23 cellular contexts compared by ENCODE assay signal in genomic region chr2:144780983-144781382, GRCh38.
DNase-seq lines count a peak whose midpoint lies in the region; ATAC-seq, FAIRE-seq and TF ChIP-seq lines count a peak whose summit lies in the region.
"Had no signal": no experiment of that assay in that cellular context is flagged by ENCODE, and none has a peak within 500 bp of the region (broad histone marks: within the 10 kb centered on the region; RNA-seq: fewer than 3 reads in every experiment).

No MANE protein-coding gene starts in this region.

- no peak overlapping the region for H3K56ac ChIP-seq in H1 (replicated peaks; ENCODE audit: insufficient read length, low read depth, low read length)

- TF ChIP-seq EP300 in HepG2 (IDR thresholded peaks at IDR 0.05; ENCODE audit: low read depth in 2 of 2, low read length in 2 of 2) (no peak), HepG2 (CRISPR knock-in tag; IDR thresholded peaks at IDR 0.05; ENCODE audit: borderline replicate concordance) (no peak), H1 (IDR thresholded peaks at IDR 0.05; ENCODE audit: borderline replicate concordance in 1 of 2, low read depth in 2 of 2, low read length in 2 of 2) (no peak)

- no peak overlapping the region for H4K5ac ChIP-seq in H1 (ENCODE audit: insufficient read length, low read depth, low read length)

- no peak overlapping the region for H3K14ac ChIP-seq in H1 (ENCODE audit: insufficient read length)

- TF ChIP-seq CTCF in HepG2 (CRISPR knock-in tag; IDR thresholded peaks at IDR 0.05) (no peak), right lobe of liver (IDR thresholded peaks at IDR 0.05) (no peak), H1 (IDR thresholded peaks at IDR 0.05; ENCODE audit: control extremely low read depth in 1 of 3, insufficient read depth in 1 of 3, low read depth in 1 of 3, low read length in 3 of 3) (no peak), mesothelial cell of epicardium (IDR thresholded peaks at IDR 0.05; ENCODE audit: unreplicated experiment) (no peak), upper lobe of right lung (IDR thresholded peaks at IDR 0.05) (no peak)

- H4K20me1 ChIP-seq in HepG2 (ENCODE audit: insufficient read depth, low read length) (no peaks in the 10 kb centered on the region), H1 (replicated peaks in 1 of 2; ENCODE audit: control insufficient read depth in 1 of 2, insufficient read depth in 2 of 2, low read length in 2 of 2) (no peaks in the 10 kb centered on the region)

- H3K27me3 ChIP-seq in HepG2 (ENCODE audit: control insufficient read depth in 1 of 2, insufficient read depth in 2 of 2, low read length in 2 of 2), result no peaks in the 10 kb centered on the region
- no peaks in the 10 kb centered on the region for H3K27me3 ChIP-seq in right lobe of liver
- peaks cover 0 to 1% (median 0%) of the 10 kb centered on the region in 4 experiments; a peak in 1 of 7 replicates for H3K27me3 ChIP-seq in H1 (replicated peaks in 1 of 4; ENCODE audit: control insufficient read depth in 3 of 4, extremely low read depth in 1 of 4, insufficient read depth in 3 of 4, low read length in 3 of 4)
- no peaks in the 10 kb centered on the region for H3K27me3 ChIP-seq in upper lobe of right lung
- H3K27me3 ChIP-seq: neutrophil had no signal

- H3K27ac ChIP-seq in HepG2 (ENCODE audit: extremely low read length, insufficient read depth, low read length), result no peak overlapping the region
- no peak overlapping the region for H3K27ac ChIP-seq in right lobe of liver
- H3K27ac ChIP-seq in H1 (ENCODE audit: low read depth, low read length), result no peak overlapping the region
- H3K27ac ChIP-seq in upper lobe of right lung, result no peak overlapping the region
- H3K27ac ChIP-seq: neutrophil had no signal

- H3K79me2 ChIP-seq in HepG2 (ENCODE audit: insufficient read depth, low read length) (no peaks in the 10 kb centered on the region), H1 (ENCODE audit: control insufficient read depth in 1 of 2, insufficient read depth in 2 of 2, low read length in 2 of 2) (no peaks in the 10 kb centered on the region)

- H2BK12ac ChIP-seq in H1 (ENCODE audit: low read depth, low read length), result no peak overlapping the region

- H3K79me1 ChIP-seq in H1 (ENCODE audit: low read depth, low read length), result no peaks in the 10 kb centered on the region

- H3K27me3 Mint-ChIP-seq in mesothelial cell of epicardium (ENCODE audit: low read depth), result no peaks in the 10 kb centered on the region
- H3K27me3 Mint-ChIP-seq: activated CD4-positive, alpha-beta memory T cell treated with anti-CD3 and anti-CD28 coated beads for 36 hours; activated naive CD4-positive, alpha-beta T cell treated with anti-CD3 and anti-CD28 coated beads, Interleukin-2, amount 10 ng/mL, durations not matched to agents 7 days and 5 days; CD4-positive, CD25-positive, alpha-beta regulatory T cell had no signal

- H2BK20ac ChIP-seq in H1 (ENCODE audit: low read length), result no peak overlapping the region

- ATAC-seq in HepG2, result no peak
- ATAC-seq in right lobe of liver, result no peak
- ATAC-seq in upper lobe of right lung, result no peak
- ATAC-seq: HCT116; stimulated activated effector memory CD8-positive, alpha-beta T cell treated with anti-CD3 and anti-CD28 coated beads, Interleukin-12 subunit alpha, Interleukin-12 subunit beta, amount 100 ng/mL, for 72 hours had no signal

- H4K91ac ChIP-seq in H1 (replicated peaks; ENCODE audit: insufficient read length, low read length), result no peak overlapping the region

- no peak overlapping the region for H2BK5ac ChIP-seq in H1 (ENCODE audit: low read depth, low read length)

- DNase-seq in HepG2 (ENCODE audit: low spot score) (no peak), right lobe of liver (no peak), NCI-H2107 treated with DMSO at 0.1 percent for 48 hours (lab: John Stamatoyannopoulos, UW; ENCODE audit: unreplicated experiment) (peak; percentile 62), H1 (ENCODE audit: low read depth in 1 of 2, low spot score in 2 of 2) (no peak), mesothelial cell of epicardium (ENCODE audit: low spot score in 2 of 2, unreplicated experiment in 2 of 2) (no peak), NK-92 (lab: John Stamatoyannopoulos, UW; ENCODE audit: unreplicated experiment) (no peak), upper lobe of right lung (no peak)
- no peak for DNase-seq in activated effector memory CD4-positive, alpha-beta T cell treated with Interleukin-2 at 50 U/mL for 16 hours
- DNase-seq: activated CD4-positive, alpha-beta memory T cell treated with anti-CD3 and anti-CD28 coated beads for 36 hours; activated naive CD4-positive, alpha-beta T cell treated with anti-CD3 and anti-CD28 coated beads, Interleukin-2, amount 10 ng/mL, durations not matched to agents 7 days and 5 days; activated T-cell treated with anti-CD3 and anti-CD28 coated beads, Interleukin-2, amount 50 U/mL, for 1 hour; CD4-positive, CD25-positive, alpha-beta regulatory T cell; DMS53; foreskin melanocyte; KG1; NCI-H1048; Right ventricle myocardium superior; stimulated activated CD4-positive, alpha-beta T cell treated with anti-CD3 and anti-CD28 coated beads, Interleukin-15, amount 100 ng/mL, for 24 hours; T-helper 1 cell had no signal

- H3K4me3 ChIP-seq in HepG2 (replicated peaks in 1 of 3; ENCODE audit: insufficient read depth in 1 of 3, low read depth in 2 of 3, low read length in 3 of 3), result no peak overlapping the region
- no peak overlapping the region for H3K4me3 ChIP-seq in right lobe of liver
- H3K4me3 ChIP-seq in H1 (ENCODE audit: extremely low read depth in 1 of 4, insufficient read depth in 2 of 4, low read depth in 3 of 4, low read length in 4 of 4), result no peak overlapping the region
- no peak overlapping the region for H3K4me3 ChIP-seq in upper lobe of right lung

- H3K9ac ChIP-seq in HepG2 (ENCODE audit: insufficient read depth, low read depth, low read length) (no peak overlapping the region), H1 (replicated peaks in 1 of 4; ENCODE audit: extremely low read depth in 1 of 4, low read depth in 3 of 4, low read length in 3 of 4) (no peak overlapping the region)

- H3K36me3 ChIP-seq in HepG2 (replicated peaks in 1 of 2; ENCODE audit: control insufficient read depth in 1 of 2, insufficient read depth in 2 of 2, low read length in 2 of 2), result no peaks in the 10 kb centered on the region
- no peaks in the 10 kb centered on the region for H3K36me3 ChIP-seq in right lobe of liver
- H3K36me3 ChIP-seq in H1 (ENCODE audit: control insufficient read depth in 2 of 4, insufficient read depth in 4 of 4, low read length in 3 of 4), result no peaks in the 10 kb centered on the region
- H3K36me3 ChIP-seq in upper lobe of right lung, result no peaks in the 10 kb centered on the region
- H3K36me3 ChIP-seq: neutrophil had no signal

- no peak overlapping the region for H3K23ac ChIP-seq in H1 (ENCODE audit: insufficient read length)

- H3K4me1 ChIP-seq in HepG2 (ENCODE audit: insufficient read depth, low read length), result no peaks in the 10 kb centered on the region
- no peaks in the 10 kb centered on the region for H3K4me1 ChIP-seq in right lobe of liver
- no peaks in the 10 kb centered on the region for H3K4me1 ChIP-seq in H1 (replicated peaks in 1 of 4; ENCODE audit: control insufficient read depth in 3 of 4, insufficient read depth in 4 of 4, low read length in 3 of 4)
- no peaks in the 10 kb centered on the region for H3K4me1 ChIP-seq in upper lobe of right lung

- no peaks in the 10 kb centered on the region; the same call in 1 of the 2 replicates for H3K23me2 ChIP-seq in H1 (ENCODE audit: low read depth, low read length)

- in situ Hi-C loops in HepG2 (cut with HindIII; ENCODE audit: extremely low pct_ligation_motif_present, low pct_unique_long_range_greater_than_20kb), result no loop called here

- no peak overlapping the region for H2AFZ ChIP-seq in HepG2 (ENCODE audit: low read length)
- no peak overlapping the region for H2AFZ ChIP-seq in H1 (ENCODE audit: low read length)

- TF ChIP-seq RAD21 in HepG2 (CRISPR knock-in tag; IDR thresholded peaks at IDR 0.05), result no peak
- TF ChIP-seq RAD21 in H1 (IDR thresholded peaks at IDR 0.05 in 1 of 2, conservative IDR thresholded peaks at IDR 0.05 in 1 of 2; ENCODE audit: low read depth in 2 of 2, low read length in 2 of 2), result no peak

- no peak overlapping the region for H2AK5ac ChIP-seq in H1 (ENCODE audit: low read depth, low read length)

- peaks cover 33% of the 10 kb centered on the region for H3K9me3 ChIP-seq in HepG2 (ENCODE audit: low read length)
- no peaks in the 10 kb centered on the region for H3K9me3 ChIP-seq in right lobe of liver
- no peaks in the 10 kb centered on the region for H3K9me3 ChIP-seq in H1 (ENCODE audit: insufficient read depth in 2 of 2, low read depth in 1 of 2, low read length in 1 of 2)
- H3K9me3 ChIP-seq in upper lobe of right lung, result no peaks in the 10 kb centered on the region
- H3K9me3 ChIP-seq: neutrophil had no signal

- no peaks in the 10 kb centered on the region for H3K4me1 Mint-ChIP-seq in mesothelial cell of epicardium
- H3K4me1 Mint-ChIP-seq: activated naive CD4-positive, alpha-beta T cell treated with anti-CD3 and anti-CD28 coated beads, Interleukin-2, amount 10 ng/mL, durations not matched to agents 7 days and 5 days; CD4-positive, CD25-positive, alpha-beta regulatory T cell; stimulated activated effector memory CD8-positive, alpha-beta T cell treated with anti-CD3 and anti-CD28 coated beads, Interleukin-12 subunit alpha, Interleukin-12 subunit beta, amount 100 ng/mL, for 72 hours had no signal

- no TSS peak for BruUV-seq in HepG2 (replicated peaks; lab: Mats Ljungman, UMichigan)

- no peak overlapping the region for H3K4me3 Mint-ChIP-seq in mesothelial cell of epicardium
- H3K4me3 Mint-ChIP-seq: activated CD4-positive, alpha-beta memory T cell treated with anti-CD3 and anti-CD28 coated beads for 36 hours; activated naive CD4-positive, alpha-beta T cell treated with anti-CD3 and anti-CD28 coated beads, Interleukin-2, amount 10 ng/mL, durations not matched to agents 7 days and 5 days; CD4-positive, CD25-positive, alpha-beta regulatory T cell; stimulated activated effector memory CD8-positive, alpha-beta T cell treated with anti-CD3 and anti-CD28 coated beads, Interleukin-12 subunit alpha, Interleukin-12 subunit beta, amount 100 ng/mL, for 72 hours had no signal

- 24% methylated on average over 3 of the region's 3 CpGs for WGBS in HepG2 (ENCODE audit: low lambda C conversion rate)
- 67% methylated on average over 3 of the region's 3 CpGs for WGBS in right lobe of liver (ENCODE audit: insufficient coverage, low coverage, low lambda C conversion rate, missing lambda C conversion rate)
- WGBS in H1 (ENCODE audit: extremely low coverage in 1 of 2, insufficient coverage in 1 of 2, insufficient read length in 1 of 2, insufficient replicate concordance in 2 of 2, low coverage in 1 of 2, low lambda C conversion rate in 2 of 2, missing lambda C conversion rate in 1 of 2), 2 experiments, result 83% methylated on average over 3 of the region's 3 CpGs; no CpG with 5 or more reads in 1 of the 2 experiments

- no peaks in the 10 kb centered on the region for H3K36me3 Mint-ChIP-seq in mesothelial cell of epicardium
- H3K36me3 Mint-ChIP-seq: activated CD4-positive, alpha-beta memory T cell treated with anti-CD3 and anti-CD28 coated beads for 36 hours; activated naive CD4-positive, alpha-beta T cell treated with anti-CD3 and anti-CD28 coated beads, Interleukin-2, amount 10 ng/mL, durations not matched to agents 7 days and 5 days; CD4-positive, CD25-positive, alpha-beta regulatory T cell; stimulated activated effector memory CD8-positive, alpha-beta T cell treated with anti-CD3 and anti-CD28 coated beads, Interleukin-12 subunit alpha, Interleukin-12 subunit beta, amount 100 ng/mL, for 72 hours had no signal

- no peak overlapping the region for H3K4ac ChIP-seq in H1 (replicated peaks; ENCODE audit: insufficient read length, low read depth, low read length)

- FAIRE-seq in HepG2 (lab: Jason Lieb, UNC) (no peak), H1 (lab: Jason Lieb, UNC) (peak; percentile 13)
- FAIRE-seq: GM19239 had no signal

- no peak overlapping the region for H4K8ac ChIP-seq in H1 (ENCODE audit: extremely low read depth, insufficient read depth, low read length)

- CTCF ChIA-PET in HepG2 (lab: Yijun Ruan, JAX; ENCODE audit: low intra/inter-chr PET ratio, low total read pairs) (no interaction called here), H1 (lab: Charles Lee; ENCODE audit: partially characterized antibody) (interaction anchor here (0.7 kb wide), 2 partner anchors 146 to 450 kb away, joined by 4 to 5 read pairs; no protein-coding TSS in a partner anchor)

- H3K18ac ChIP-seq in H1 (ENCODE audit: extremely low read depth, low read length), result no peak overlapping the region

- POLR2A ChIA-PET in HepG2 (lab: Yijun Ruan, JAX), result no interaction called here
- POLR2A ChIA-PET in H1 (lab: Charles Lee; ENCODE audit: partially characterized antibody), result no interaction called here

- intact Hi-C loops in HepG2 (cut with micrococcal nuclease; ENCODE audit: unreplicated experiment) (no loop called here), right lobe of liver (cut with DNase I) (no loop called here), upper lobe of right lung (cut with DNase I) (no loop called here)

- no peak overlapping the region for H3K27ac Mint-ChIP-seq in mesothelial cell of epicardium
- H3K27ac Mint-ChIP-seq: activated CD4-positive, alpha-beta memory T cell treated with anti-CD3 and anti-CD28 coated beads for 36 hours; activated naive CD4-positive, alpha-beta T cell treated with anti-CD3 and anti-CD28 coated beads, Interleukin-2, amount 10 ng/mL, durations not matched to agents 7 days and 5 days; CD4-positive, CD25-positive, alpha-beta regulatory T cell; stimulated activated effector memory CD8-positive, alpha-beta T cell treated with anti-CD3 and anti-CD28 coated beads, Interleukin-12 subunit alpha, Interleukin-12 subunit beta, amount 100 ng/mL, for 72 hours had no signal

- no peak overlapping the region for H2BK120ac ChIP-seq in H1 (replicated peaks; ENCODE audit: low read depth, low read length)

- no peak overlapping the region for H3K4me2 ChIP-seq in HepG2 (ENCODE audit: low read depth, low read length)
- no peak overlapping the region for H3K4me2 ChIP-seq in H1 (ENCODE audit: insufficient read depth in 1 of 2, low read depth in 2 of 2, low read length in 2 of 2)

- H3K9me3 Mint-ChIP-seq in mesothelial cell of epicardium, result peaks cover 10% of the 10 kb centered on the region
- H3K9me3 Mint-ChIP-seq: activated CD4-positive, alpha-beta memory T cell treated with anti-CD3 and anti-CD28 coated beads for 36 hours; activated naive CD4-positive, alpha-beta T cell treated with anti-CD3 and anti-CD28 coated beads, Interleukin-2, amount 10 ng/mL, durations not matched to agents 7 days and 5 days; stimulated activated effector memory CD8-positive, alpha-beta T cell treated with anti-CD3 and anti-CD28 coated beads, Interleukin-12 subunit alpha, Interleukin-12 subunit beta, amount 100 ng/mL, for 72 hours had no signal

- TF ChIP-seq POLR2A in HepG2 (IDR thresholded peaks at IDR 0.05; ENCODE audit: insufficient read depth in 1 of 2, low read depth in 2 of 2, low read length in 2 of 2), result no peak
- no peak for TF ChIP-seq POLR2A in right lobe of liver (IDR thresholded peaks at IDR 0.05)
- TF ChIP-seq POLR2A in H1 (IDR thresholded peaks at IDR 0.05; ENCODE audit: control extremely low read depth in 1 of 2, low read depth in 2 of 2, low read length in 2 of 2), result no peak

- no peak overlapping the region for H2BK15ac ChIP-seq in H1 (ENCODE audit: low read length)

Comparison
In these comparisons a context has a peak if more than half of its experiments do, and no peak if none do; other contexts are left out.
1. Of the 41 proteins assayed by ChIP-seq in both HepG2 and H1: peak only in HepG2: CEBPB; only in H1: none; in both: none; in neither: 40.